In genomic region chr11:72655014-72655413, GRCh38 we compare ENCODE assay signal across 26 cellular contexts. TPM values are rescaled to one million over a fixed set of nuclear protein-coding genes. Genes with fewer than 3 reads are reported as not detected.
"Had no signal": no experiment of that assay in that cellular context is flagged by ENCODE, and none has a peak within 500 bp of the region (broad histone marks: within the 10 kb centered on the region; RNA-seq: fewer than 3 reads in every experiment).

No MANE protein-coding gene starts in this region.

- H3K4me1 ChIP-seq: adrenal gland, ascending aorta, breast epithelium, heart left ventricle had no signal

- H3K27me3 ChIP-seq: adrenal gland, ascending aorta, breast epithelium, cardiac muscle cell, dorsolateral prefrontal cortex, heart left ventricle had no signal

- ATAC-seq: activated CD4-positive, alpha-beta T cell treated with anti-CD3 and anti-CD28 coated beads for 36 hours; activated CD8-positive, alpha-beta memory T cell treated with anti-CD3 and anti-CD28 coated beads, Interleukin-2, amount 10 ng/mL, durations not matched to agents 7 days and 5 days; activated CD8-positive, alpha-beta T cell treated with anti-CD3 and anti-CD28 coated beads, Interleukin-2, amount 10 ng/mL, durations not matched to agents 7 days and 5 days; activated naive CD8-positive, alpha-beta T cell treated with anti-CD3 and anti-CD28 coated beads, Interleukin-2, amount 50 U/mL, for 24 hours; esophagus mucosa; heart left ventricle had no signal

- H3K4me3 ChIP-seq: adrenal gland, ascending aorta, breast epithelium, cardiac muscle cell, coronary artery, dorsolateral prefrontal cortex, heart left ventricle had no signal

- H3K27ac ChIP-seq: adrenal gland, ascending aorta, breast epithelium, cardiac muscle cell, coronary artery, heart left ventricle had no signal

- DNase-seq: activated CD4-positive, alpha-beta memory T cell treated with anti-CD3 and anti-CD28 coated beads for 36 hours; activated CD4-positive, alpha-beta T cell treated with anti-CD3 and anti-CD28 coated beads for 36 hours; activated CD4-positive, alpha-beta T cell treated with anti-CD3 and anti-CD28 coated beads, Interleukin-2, amount 10 ng/mL, durations not matched to agents 24 days and 14 days; activated CD4-positive, CD25-positive, alpha-beta regulatory T cell; activated CD4-positive, CD25-positive, alpha-beta regulatory T cell treated with anti-CD3 and anti-CD28 coated beads, Interleukin-2, amount 50 U/mL, for 72 hours; activated CD8-positive, alpha-beta memory T cell treated with anti-CD3 and anti-CD28 coated beads, Interleukin-2, amount 10 ng/mL, durations not matched to agents 7 days and 5 days; activated CD8-positive, alpha-beta memory T cell treated with anti-CD3 and anti-CD28 coated beads, Interleukin-2, amount 50 U/mL, for 4 hours; activated CD8-positive, alpha-beta T cell treated with anti-CD3 and anti-CD28 coated beads, Interleukin-2, amount 10 ng/mL, durations not matched to agents 7 days and 5 days; activated effector memory CD4-positive, alpha-beta T cell treated with anti-CD3 and anti-CD28 coated beads, Interleukin-2, amount 50 U/mL, for 16 hours; activated naive CD4-positive, alpha-beta T cell treated with anti-CD3 and anti-CD28 coated beads for 36 hours; activated naive CD8-positive, alpha-beta T cell treated with anti-CD3 and anti-CD28 coated beads for 36 hours; activated naive CD8-positive, alpha-beta T cell treated with anti-CD3 and anti-CD28 coated beads, Interleukin-2, amount 50 U/mL, for 24 hours; activated T-cell treated with anti-CD3 and anti-CD28 coated beads, Interleukin-2, amount 50 U/mL, for 1 hour; activated T-cell treated with anti-CD3 and anti-CD28 coated beads, Interleukin-2, amount 50 U/mL, for 48 hours; adrenal gland; dorsolateral prefrontal cortex; effector memory CD4-positive, alpha-beta T cell; endodermal cell; foreskin fibroblast; heart left ventricle; T-helper 2 cell had no signal

- H3K36me3 ChIP-seq: adrenal gland, ascending aorta, breast epithelium, cardiac muscle cell, heart left ventricle had no signal

- H3K9me3 ChIP-seq: adrenal gland, ascending aorta, breast epithelium, heart left ventricle had no signal

RNA-seq across cellular contexts. Expression of gene PDE2A, which starts 19.2 kb away (rescaled TPM):
- polyA plus RNA-seq: cardiac muscle cell had no signal
